8 cellular contexts compared by ENCODE assay signal in the genomic region with DNA sequence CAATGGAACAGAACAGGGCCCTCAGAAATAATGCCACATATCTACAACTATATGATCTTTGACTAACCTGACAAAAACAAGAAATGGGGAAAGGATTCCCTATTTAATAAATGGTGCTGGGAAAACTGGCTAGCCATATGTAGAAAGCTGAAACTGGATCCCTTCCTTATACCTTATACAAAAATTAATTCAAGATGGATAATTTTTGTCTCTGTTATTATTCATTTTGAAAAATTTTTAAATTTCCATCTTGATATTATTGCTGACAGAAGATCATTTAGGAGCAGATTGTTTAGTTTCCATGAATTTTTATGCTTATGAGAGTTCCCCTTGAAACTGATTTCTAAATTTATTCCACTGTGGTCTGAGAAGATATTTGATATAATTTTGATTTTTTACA.
A peak's percentile ranks its signal among the peaks of the same experiment; 100 is the strongest.
DNase-seq lines count a peak whose midpoint lies in the region; TF ChIP-seq lines count a peak whose summit lies in the region.
"Not testable (repeated sequence)": the region's sequence is repeated elsewhere in the genome, so short reads cannot be mapped to it uniquely, and the experiment has no call there.

No MANE protein-coding gene starts in this region.

- H3K36me3 ChIP-seq in MM.1S (replicated peaks; ENCODE audit: insufficient read depth, low read length), result not testable (repeated sequence)

- not testable (repeated sequence) for H3K27me3 ChIP-seq in MM.1S (replicated peaks; ENCODE audit: insufficient read depth, low read length)

- not testable (repeated sequence) for H3K4me2 ChIP-seq in MM.1S (ENCODE audit: low read depth, low read length)

- DNase-seq in A172 (ENCODE audit: low spot score) (peak; percentile 1), DMS53 (lab: John Stamatoyannopoulos, UW) (peak; percentile 87), MM.1S (peak; percentile 52), NCI-H146 (lab: John Stamatoyannopoulos, UW) (peak; percentile 69), NCI-H2196 (lab: John Stamatoyannopoulos, UW; ENCODE audit: unreplicated experiment) (peak; percentile 82), NCI-H774 (lab: John Stamatoyannopoulos, UW) (peak; percentile 79), dedifferentiated amniotic fluid mesenchymal stem cell (ENCODE audit: extremely low spot score) (peak; percentile 20), middle frontal gyrus (ENCODE audit: extremely low spot score, low spot score) (peak; percentile 100)

- H3K27ac ChIP-seq in MM.1S (ENCODE audit: low read length), result not testable (repeated sequence)

- H2AFZ ChIP-seq in MM.1S (ENCODE audit: low read length), result not testable (repeated sequence)

- not testable (repeated sequence) for H4K20me1 ChIP-seq in MM.1S (ENCODE audit: insufficient read depth, low read length)

- H3F3A ChIP-seq in MM.1S (ENCODE audit: insufficient read depth, low read length), result not testable (repeated sequence)

- not testable (repeated sequence) for H3K4me1 ChIP-seq in MM.1S (ENCODE audit: low read length)

- TF ChIP-seq CTCF in MM.1S (IDR thresholded peaks at IDR 0.05; ENCODE audit: low read length), result not testable (repeated sequence)

- not testable (repeated sequence) for H3K9ac ChIP-seq in MM.1S (ENCODE audit: low read length)

- H3K9me3 ChIP-seq in MM.1S (replicated peaks; ENCODE audit: insufficient read depth, low read length), result not testable (repeated sequence)

- not testable (repeated sequence) for H3K9me2 ChIP-seq in MM.1S (replicated peaks; ENCODE audit: insufficient read depth, low read length)

- H3K79me2 ChIP-seq in MM.1S (ENCODE audit: low read length), result not testable (repeated sequence)

- not testable (repeated sequence) for H3K4me3 ChIP-seq in MM.1S (ENCODE audit: low read length)

Comparison
In these comparisons a context has a peak if more than half of its experiments do, and no peak if none do; other contexts are left out.
1. DNase-seq: peak in every context shown above with its lines; median percentile 100 in middle frontal gyrus; 87 in DMS53; 82 in NCI-H2196; 79 in NCI-H774; 69 in NCI-H146; 52 in MM.1S; 20 in dedifferentiated amniotic fluid mesenchymal stem cell; 1 in A172.